Comparison of ENCODE assay signal across 1 cellular context in the genomic region with DNA sequence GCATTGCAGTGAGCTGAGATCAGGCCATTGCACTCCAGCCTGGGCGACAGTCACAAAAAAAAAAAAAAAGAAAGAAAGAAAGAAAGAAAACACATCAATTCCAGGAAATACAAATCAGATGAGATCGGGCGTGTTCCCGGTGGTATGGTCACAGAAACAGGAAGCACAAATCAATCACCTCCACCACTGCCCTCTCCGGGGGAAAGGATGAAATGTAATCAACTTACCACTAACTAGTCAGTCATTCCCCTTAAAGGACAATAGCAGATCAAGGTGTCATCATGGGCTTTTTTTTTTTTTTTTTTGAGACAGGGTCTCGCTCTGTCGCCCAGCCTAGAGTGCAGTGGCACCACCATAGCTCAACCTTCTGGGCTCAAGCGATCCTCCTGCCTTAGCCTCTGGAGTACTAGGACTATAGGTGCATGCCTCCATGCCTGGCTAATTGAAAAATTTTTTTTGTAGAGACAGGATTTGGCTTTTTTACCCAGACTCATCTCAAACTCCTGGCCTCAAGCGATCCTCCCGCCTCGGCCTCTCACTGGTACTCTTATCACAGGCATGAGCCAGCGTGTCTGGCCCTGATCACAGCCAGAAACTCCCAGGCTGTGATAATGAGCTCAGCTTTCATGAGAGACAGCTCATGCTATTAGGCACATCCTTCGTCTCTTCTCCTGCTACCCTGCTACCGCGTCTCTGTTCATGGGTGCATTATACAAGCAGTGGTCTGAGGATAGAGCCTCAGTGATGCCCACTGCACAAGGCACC.
TF ChIP-seq lines count a peak whose summit lies in the region.

No MANE protein-coding gene starts in this region.

TF ChIP-seq in H1, 55 proteins besides CTCF, POLR2A, EP300 and RAD21:
- TF ChIP-seq SP4 (IDR thresholded peaks at IDR 0.05; ENCODE audit: low read length) (no peak), SP2 (IDR thresholded peaks at IDR 0.05; ENCODE audit: low read length) (no peak), JUN (IDR thresholded peaks at IDR 0.05; ENCODE audit: low read depth, low read length) (no peak), E2F6 (IDR thresholded peaks at IDR 0.05) (no peak), TAF1 (IDR thresholded peaks at IDR 0.05; ENCODE audit: low read depth, low read length) (no peak), TBP (IDR thresholded peaks at IDR 0.05; ENCODE audit: low read depth, low read length) (no peak), SUZ12 (IDR thresholded peaks at IDR 0.05; ENCODE audit: low read length) (no peak), BACH1 (IDR thresholded peaks at IDR 0.05; ENCODE audit: low read length) (no peak), SIN3A (conservative IDR thresholded peaks at IDR 0.05 in 1 of 2, IDR thresholded peaks at IDR 0.05 in 1 of 2; ENCODE audit: low read depth in 1 of 2, low read length in 2 of 2) (no peak)
